Comparison of ENCODE assay signal across 1 cellular context in the genomic region with DNA sequence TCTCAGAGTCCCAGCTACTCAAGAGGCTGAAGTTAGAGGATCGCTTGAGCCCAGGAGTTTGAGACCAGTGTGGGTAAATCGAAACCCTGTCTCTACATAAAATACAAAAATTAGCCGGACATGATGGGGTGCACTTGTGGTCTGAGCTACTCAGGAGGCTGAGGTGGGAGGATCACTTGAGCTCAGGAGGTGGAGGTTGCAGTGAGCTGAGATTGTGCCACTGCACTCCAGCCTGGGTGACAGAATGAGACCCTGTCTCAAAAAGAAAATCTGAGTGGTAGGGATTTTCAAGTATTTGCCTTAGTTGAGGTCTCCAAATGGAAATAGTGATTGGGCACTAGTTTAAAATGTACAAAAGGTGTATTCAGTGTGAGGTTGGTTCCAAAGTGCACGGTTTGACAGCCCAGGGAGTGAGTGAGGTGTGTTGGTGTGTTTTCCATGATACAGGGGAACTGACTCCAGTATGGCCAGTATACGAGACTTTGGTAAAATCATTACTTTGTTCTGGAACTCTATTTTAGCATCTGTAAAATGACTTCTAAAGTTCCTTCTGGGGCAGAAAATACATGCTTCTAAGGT.
TF ChIP-seq lines count a peak whose summit lies in the region.

No MANE protein-coding gene starts in this region.

TF ChIP-seq in HepG2, 621 proteins besides CTCF, POLR2A, EP300 and RAD21 (continued from another document and continues in another):
- TF ChIP-seq TFE3 (CRISPR knock-in tag; IDR thresholded peaks at IDR 0.05): no peak
- TF ChIP-seq ZBTB33 (CRISPR knock-in tag; IDR thresholded peaks at IDR 0.05): no peak
- TF ChIP-seq ZFP36 (IDR thresholded peaks at IDR 0.05; ENCODE audit: borderline replicate concordance, low read depth, low read length, partially characterized antibody): no peak
- TF ChIP-seq, protein P1, sequence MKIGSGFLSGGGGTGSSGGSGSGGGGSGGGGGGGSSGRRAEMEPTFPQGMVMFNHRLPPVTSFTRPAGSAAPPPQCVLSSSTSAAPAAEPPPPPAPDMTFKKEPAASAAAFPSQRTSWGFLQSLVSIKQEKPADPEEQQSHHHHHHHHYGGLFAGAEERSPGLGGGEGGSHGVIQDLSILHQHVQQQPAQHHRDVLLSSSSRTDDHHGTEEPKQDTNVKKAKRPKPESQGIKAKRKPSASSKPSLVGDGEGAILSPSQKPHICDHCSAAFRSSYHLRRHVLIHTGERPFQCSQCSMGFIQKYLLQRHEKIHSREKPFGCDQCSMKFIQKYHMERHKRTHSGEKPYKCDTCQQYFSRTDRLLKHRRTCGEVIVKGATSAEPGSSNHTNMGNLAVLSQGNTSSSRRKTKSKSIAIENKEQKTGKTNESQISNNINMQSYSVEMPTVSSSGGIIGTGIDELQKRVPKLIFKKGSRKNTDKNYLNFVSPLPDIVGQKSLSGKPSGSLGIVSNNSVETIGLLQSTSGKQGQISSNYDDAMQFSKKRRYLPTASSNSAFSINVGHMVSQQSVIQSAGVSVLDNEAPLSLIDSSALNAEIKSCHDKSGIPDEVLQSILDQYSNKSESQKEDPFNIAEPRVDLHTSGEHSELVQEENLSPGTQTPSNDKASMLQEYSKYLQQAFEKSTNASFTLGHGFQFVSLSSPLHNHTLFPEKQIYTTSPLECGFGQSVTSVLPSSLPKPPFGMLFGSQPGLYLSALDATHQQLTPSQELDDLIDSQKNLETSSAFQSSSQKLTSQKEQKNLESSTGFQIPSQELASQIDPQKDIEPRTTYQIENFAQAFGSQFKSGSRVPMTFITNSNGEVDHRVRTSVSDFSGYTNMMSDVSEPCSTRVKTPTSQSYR (CRISPR knock-in tag; IDR thresholded peaks at IDR 0.05; ENCODE audit: borderline replicate concordance): no peak
- no peak for TF ChIP-seq SRSF1 (optimal IDR thresholded peaks at IDR 0.05; ENCODE audit: low read depth, low read length)
- TF ChIP-seq CEBPG (CRISPR knock-in tag; IDR thresholded peaks at IDR 0.05): no peak
- TF ChIP-seq PAX8 (CRISPR knock-in tag; IDR thresholded peaks at IDR 0.05; ENCODE audit: borderline replicate concordance): no peak
- TF ChIP-seq, protein P2, sequence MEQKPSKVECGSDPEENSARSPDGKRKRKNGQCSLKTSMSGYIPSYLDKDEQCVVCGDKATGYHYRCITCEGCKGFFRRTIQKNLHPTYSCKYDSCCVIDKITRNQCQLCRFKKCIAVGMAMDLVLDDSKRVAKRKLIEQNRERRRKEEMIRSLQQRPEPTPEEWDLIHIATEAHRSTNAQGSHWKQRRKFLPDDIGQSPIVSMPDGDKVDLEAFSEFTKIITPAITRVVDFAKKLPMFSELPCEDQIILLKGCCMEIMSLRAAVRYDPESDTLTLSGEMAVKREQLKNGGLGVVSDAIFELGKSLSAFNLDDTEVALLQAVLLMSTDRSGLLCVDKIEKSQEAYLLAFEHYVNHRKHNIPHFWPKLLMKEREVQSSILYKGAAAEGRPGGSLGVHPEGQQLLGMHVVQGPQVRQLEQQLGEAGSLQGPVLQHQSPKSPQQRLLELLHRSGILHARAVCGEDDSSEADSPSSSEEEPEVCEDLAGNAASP (CRISPR knock-in tag; IDR thresholded peaks at IDR 0.05; ENCODE audit: borderline replicate concordance): no peak
- no peak for TF ChIP-seq CAMTA2 (CRISPR knock-in tag; IDR thresholded peaks at IDR 0.05; ENCODE audit: borderline replicate concordance)
- no peak for TF ChIP-seq NBN (conservative IDR thresholded peaks at IDR 0.05)
- TF ChIP-seq, protein P3, sequence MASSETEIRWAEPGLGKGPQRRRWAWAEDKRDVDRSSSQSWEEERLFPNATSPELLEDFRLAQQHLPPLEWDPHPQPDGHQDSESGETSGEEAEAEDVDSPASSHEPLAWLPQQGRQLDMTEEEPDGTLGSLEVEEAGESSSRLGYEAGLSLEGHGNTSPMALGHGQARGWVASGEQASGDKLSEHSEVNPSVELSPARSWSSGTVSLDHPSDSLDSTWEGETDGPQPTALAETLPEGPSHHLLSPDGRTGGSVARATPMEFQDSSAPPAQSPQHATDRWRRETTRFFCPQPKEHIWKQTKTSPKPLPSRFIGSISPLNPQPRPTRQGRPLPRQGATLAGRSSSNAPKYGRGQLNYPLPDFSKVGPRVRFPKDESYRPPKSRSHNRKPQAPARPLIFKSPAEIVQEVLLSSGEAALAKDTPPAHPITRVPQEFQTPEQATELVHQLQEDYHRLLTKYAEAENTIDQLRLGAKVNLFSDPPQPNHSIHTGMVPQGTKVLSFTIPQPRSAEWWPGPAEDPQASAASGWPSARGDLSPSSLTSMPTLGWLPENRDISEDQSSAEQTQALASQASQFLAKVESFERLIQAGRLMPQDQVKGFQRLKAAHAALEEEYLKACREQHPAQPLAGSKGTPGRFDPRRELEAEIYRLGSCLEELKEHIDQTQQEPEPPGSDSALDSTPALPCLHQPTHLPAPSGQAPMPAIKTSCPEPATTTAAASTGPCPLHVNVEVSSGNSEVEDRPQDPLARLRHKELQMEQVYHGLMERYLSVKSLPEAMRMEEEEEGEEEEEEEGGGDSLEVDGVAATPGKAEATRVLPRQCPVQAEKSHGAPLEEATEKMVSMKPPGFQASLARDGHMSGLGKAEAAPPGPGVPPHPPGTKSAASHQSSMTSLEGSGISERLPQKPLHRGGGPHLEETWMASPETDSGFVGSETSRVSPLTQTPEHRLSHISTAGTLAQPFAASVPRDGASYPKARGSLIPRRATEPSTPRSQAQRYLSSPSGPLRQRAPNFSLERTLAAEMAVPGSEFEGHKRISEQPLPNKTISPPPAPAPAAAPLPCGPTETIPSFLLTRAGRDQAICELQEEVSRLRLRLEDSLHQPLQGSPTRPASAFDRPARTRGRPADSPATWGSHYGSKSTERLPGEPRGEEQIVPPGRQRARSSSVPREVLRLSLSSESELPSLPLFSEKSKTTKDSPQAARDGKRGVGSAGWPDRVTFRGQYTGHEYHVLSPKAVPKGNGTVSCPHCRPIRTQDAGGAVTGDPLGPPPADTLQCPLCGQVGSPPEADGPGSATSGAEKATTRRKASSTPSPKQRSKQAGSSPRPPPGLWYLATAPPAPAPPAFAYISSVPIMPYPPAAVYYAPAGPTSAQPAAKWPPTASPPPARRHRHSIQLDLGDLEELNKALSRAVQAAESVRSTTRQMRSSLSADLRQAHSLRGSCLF (CRISPR knock-in tag; IDR thresholded peaks at IDR 0.05; ENCODE audit: borderline replicate concordance): no peak
- TF ChIP-seq NFAT5 (CRISPR knock-in tag; IDR thresholded peaks at IDR 0.05): no peak
- TF ChIP-seq FOXA1 (IDR thresholded peaks at IDR 0.05): no peak
- no peak for TF ChIP-seq FOXA1 (CRISPR knock-in tag; IDR thresholded peaks at IDR 0.05)
- TF ChIP-seq HDAC2 (CRISPR knock-in tag; IDR thresholded peaks at IDR 0.05): peak; percentile 18; the same call in 1 of the 2 replicates
- TF ChIP-seq THYN1 (CRISPR knock-in tag; IDR thresholded peaks at IDR 0.05; ENCODE audit: borderline replicate concordance, low read depth): no peak
- no peak for TF ChIP-seq SRSF9 (IDR thresholded peaks at IDR 0.05; ENCODE audit: borderline replicate concordance, insufficient read depth, low read depth, low read length, poor library complexity, severe bottlenecking)
- TF ChIP-seq, protein P4, sequence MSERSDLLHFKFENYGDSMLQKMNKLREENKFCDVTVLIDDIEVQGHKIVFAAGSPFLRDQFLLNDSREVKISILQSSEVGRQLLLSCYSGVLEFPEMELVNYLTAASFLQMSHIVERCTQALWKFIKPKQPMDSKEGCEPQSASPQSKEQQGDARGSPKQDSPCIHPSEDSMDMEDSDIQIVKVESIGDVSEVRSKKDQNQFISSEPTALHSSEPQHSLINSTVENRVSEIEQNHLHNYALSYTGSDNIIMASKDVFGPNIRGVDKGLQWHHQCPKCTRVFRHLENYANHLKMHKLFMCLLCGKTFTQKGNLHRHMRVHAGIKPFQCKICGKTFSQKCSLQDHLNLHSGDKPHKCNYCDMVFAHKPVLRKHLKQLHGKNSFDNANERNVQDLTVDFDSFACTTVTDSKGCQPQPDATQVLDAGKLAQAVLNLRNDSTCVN (CRISPR knock-in tag; IDR thresholded peaks at IDR 0.05; ENCODE audit: borderline replicate concordance): no peak
- TF ChIP-seq TCF7L2 (IDR thresholded peaks at IDR 0.05; ENCODE audit: low read depth, low read length): no peak
- peak; percentile 95 for TF ChIP-seq ZNF770 (CRISPR knock-in tag; IDR thresholded peaks at IDR 0.05)
- no peak for TF ChIP-seq THAP9 (CRISPR knock-in tag; IDR thresholded peaks at IDR 0.05; ENCODE audit: borderline replicate concordance)
- no peak for TF ChIP-seq FOXC1 (CRISPR knock-in tag; IDR thresholded peaks at IDR 0.05; ENCODE audit: borderline replicate concordance)
